ENCODE assay signal across 19 cellular contexts in the genomic region with DNA sequence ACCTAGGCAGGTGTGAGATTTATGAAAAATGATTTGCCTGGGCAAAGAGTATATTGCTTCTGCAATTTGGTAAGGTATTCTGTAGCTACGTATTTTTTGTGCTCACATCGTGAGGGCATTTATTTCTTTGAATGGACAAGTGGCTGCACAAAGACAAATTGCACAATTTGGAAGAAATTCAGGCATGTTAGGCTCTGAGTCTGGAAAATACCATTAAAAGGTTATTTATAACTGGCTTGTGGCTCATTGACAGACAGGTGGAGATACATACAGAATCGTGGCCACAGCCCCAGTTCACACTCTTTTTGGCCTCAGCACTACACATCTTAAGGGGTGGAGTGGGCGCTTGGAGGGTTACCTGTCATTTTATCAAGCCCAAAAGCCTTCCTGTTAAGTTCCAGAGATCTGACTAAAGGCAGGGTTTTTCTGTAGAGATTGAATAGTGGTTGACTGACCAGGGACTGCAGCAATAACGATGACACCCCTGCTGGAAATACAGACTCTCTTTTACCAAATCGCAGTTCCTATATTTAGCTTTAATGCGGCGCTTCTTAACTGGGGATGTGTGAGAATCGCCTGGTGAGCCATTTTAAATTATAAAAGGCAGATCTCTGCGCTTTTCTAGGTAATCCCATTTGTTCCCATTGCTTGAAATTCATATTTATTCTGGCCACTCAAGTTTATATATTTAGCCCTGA. TPM values are rescaled to one million over a fixed set of nuclear protein-coding genes. Genes with fewer than 3 reads are reported as not detected.
DNase-seq lines count a peak whose midpoint lies in the region; ATAC-seq and TF ChIP-seq lines count a peak whose summit lies in the region.
"Had no signal": no experiment of that assay in that cellular context is flagged by ENCODE, and none has a peak within 500 bp of the region (broad histone marks: within the 10 kb centered on the region; RNA-seq: fewer than 3 reads in every experiment).

No MANE protein-coding gene starts in this region.

- 97% methylated on average over 10 of the region's 10 CpGs for WGBS in SK-N-SH (ENCODE audit: low lambda C conversion rate)

- CTCF ChIA-PET in SK-N-SH (lab: Yijun Ruan, JAX), result interaction anchor here (0.8 kb wide), 1 partner anchor 14 kb away, joined by 3 read pairs; no protein-coding TSS in a partner anchor
- CTCF ChIA-PET in CD8-positive, alpha-beta T cell (lab: Charles Lee), result no interaction called here

- H3K9me3 Mint-ChIP-seq in neural progenitor cell, result peaks cover 8% of the 10 kb centered on the region
- H3K9me3 Mint-ChIP-seq in CD8-positive, alpha-beta T cell, result no peaks in the 10 kb centered on the region
- H3K9me3 Mint-ChIP-seq: HFFc6 had no signal

- TF ChIP-seq EP300 in SK-N-SH (IDR thresholded peaks at IDR 0.05; ENCODE audit: borderline replicate concordance in 1 of 2, low read depth in 1 of 2, low read length in 1 of 2), result no peak

- peaks cover 2% of the 10 kb centered on the region for H3K27me3 Mint-ChIP-seq in neural progenitor cell (ENCODE audit: insufficient read depth, low read depth)
- no peaks in the 10 kb centered on the region for H3K27me3 Mint-ChIP-seq in CD8-positive, alpha-beta T cell (ENCODE audit: low read depth)

- no peaks in the 10 kb centered on the region for H3K9me3 ChIP-seq in SK-N-SH
- H3K9me3 ChIP-seq in neural progenitor cell (ENCODE audit: low read depth), result no peaks in the 10 kb centered on the region
- H3K9me3 ChIP-seq in thoracic aorta, result no peaks in the 10 kb centered on the region
- H3K9me3 ChIP-seq in CD8-positive, alpha-beta T cell (ENCODE audit: low read length), result no peaks in the 10 kb centered on the region

- H3K4me3 ChIP-seq in SK-N-SH (ENCODE audit: low read depth in 2 of 2, low read length in 1 of 2), result no peak overlapping the region
- H3K4me3 ChIP-seq in coronary artery, result no peak overlapping the region
- no peak overlapping the region for H3K4me3 ChIP-seq in neural progenitor cell
- peak overlapping the region; percentile 48 for H3K4me3 ChIP-seq in thoracic aorta
- no peak overlapping the region for H3K4me3 ChIP-seq in CD8-positive, alpha-beta T cell (ENCODE audit: low read depth, low read length)
- H3K4me3 ChIP-seq: BLaER1 had no signal

- no peak overlapping the region for H3K4me3 Mint-ChIP-seq in neural progenitor cell
- no peak overlapping the region for H3K4me3 Mint-ChIP-seq in CD8-positive, alpha-beta T cell
- H3K4me3 Mint-ChIP-seq: HFFc6 had no signal

- no peak for DNase-seq in SK-N-SH
- DNase-seq in coronary artery (ENCODE audit: low spot score), result no peak
- DNase-seq in neural progenitor cell (ENCODE audit: low spot score), result no peak
- no peak for DNase-seq in thoracic aorta (ENCODE audit: low spot score)
- no peak for DNase-seq in CD8-positive, alpha-beta T cell
- DNase-seq in NCI-H2107 treated with DMSO at 0.1 percent for 48 hours (lab: John Stamatoyannopoulos, UW; ENCODE audit: unreplicated experiment), result no peak
- DNase-seq: 8988T; HFFc6; Kasumi-1; NCI-H1105 treated with DMSO at 0.1 percent for 48 hours; NCI-H1694 treated with DMSO at 0.1 percent for 48 hours; NCI-H2107; NCI-H226; NCI-H524 treated with DMSO at 0.1 percent for 48 hours; NK-92 treated with Interleukin-12 subunit alpha and Interleukin-12 subunit beta, amount 100 ng/mL, for 24 hours; SIG-M5 had no signal

- H3K27ac ChIP-seq in SK-N-SH (ENCODE audit: low read depth in 2 of 2, low read length in 1 of 2), result peak overlapping the region in 1 of 2 experiments; percentile 61; a peak in 1 of 4 replicates
- H3K27ac ChIP-seq in coronary artery, result peak overlapping the region; percentile 40 to 57
- H3K27ac ChIP-seq in neural progenitor cell, result peak overlapping the region; percentile 32
- H3K27ac ChIP-seq in thoracic aorta, result peak overlapping the region; percentile 66 to 77
- no peak overlapping the region for H3K27ac ChIP-seq in CD8-positive, alpha-beta T cell (ENCODE audit: low read depth, low read length)
- H3K27ac ChIP-seq: BLaER1 had no signal

- H4K20me1 ChIP-seq in SK-N-SH (ENCODE audit: insufficient read depth), result peaks cover 7% of the 10 kb centered on the region; the same call in 1 of the 2 replicates
- peaks cover 79% of the 10 kb centered on the region for H4K20me1 ChIP-seq in neural progenitor cell (ENCODE audit: low read depth)

- POLR2A ChIA-PET in SK-N-SH (lab: Yijun Ruan, JAX), result no interaction called here
- POLR2A ChIA-PET in CD8-positive, alpha-beta T cell (lab: Charles Lee), result interaction anchor here (0.8 to 1.1 kb wide), 2 partner anchors 15 to 275 kb away, joined by 3 read pairs; a partner anchor contains a TSS

- ATAC-seq in SK-N-SH treated with all-trans-retinoic acid at 6 μM for 48 hours (no peak), thoracic aorta (ENCODE audit: insufficient number of reproducible peaks, low FRiP score, low read depth) (no peak), HG03175 (IDR thresholded peaks at IDR 0.05; ENCODE audit: unreplicated experiment) (no peak)
- ATAC-seq in CD8-positive, alpha-beta T cell, result no peak

- peaks cover 7% of the 10 kb centered on the region for H3F3A ChIP-seq in SK-N-SH (replicated peaks; ENCODE audit: insufficient read depth)
- H3F3A ChIP-seq in neural progenitor cell (ENCODE audit: low read depth), result no peaks in the 10 kb centered on the region

- no peak for TF ChIP-seq RAD21 in SK-N-SH (IDR thresholded peaks at IDR 0.05; ENCODE audit: low read length)

- H3K9ac ChIP-seq in SK-N-SH (no peak overlapping the region), neural progenitor cell (no peak overlapping the region)
- H3K9ac ChIP-seq: BLaER1 had no signal

- peaks cover 6 to 24% of the 10 kb centered on the region in 2 experiments; a peak in 3 of 4 replicates for H3K4me1 ChIP-seq in SK-N-SH (ENCODE audit: control insufficient read depth in 1 of 2, insufficient read depth in 2 of 2, low read depth in 1 of 2, low read length in 1 of 2)
- H3K4me1 ChIP-seq in neural progenitor cell, result peaks cover 18% of the 10 kb centered on the region
- peaks cover 31 to 70% of the 10 kb centered on the region in 2 donors for H3K4me1 ChIP-seq in thoracic aorta (ENCODE audit: control insufficient read depth in 1 of 2, low read depth in 2 of 2)
- H3K4me1 ChIP-seq in CD8-positive, alpha-beta T cell (ENCODE audit: insufficient read depth, low read length), result peaks cover 70% of the 10 kb centered on the region

- H3K36me3 ChIP-seq in SK-N-SH (replicated peaks in 1 of 2; ENCODE audit: control insufficient read depth in 1 of 2, insufficient read depth in 2 of 2, low read length in 1 of 2), result peaks cover 0 to 2% of the 10 kb centered on the region in 2 experiments
- H3K36me3 ChIP-seq in neural progenitor cell, result peaks cover 1% of the 10 kb centered on the region
- no peaks in the 10 kb centered on the region for H3K36me3 ChIP-seq in thoracic aorta
- no peaks in the 10 kb centered on the region for H3K36me3 ChIP-seq in CD8-positive, alpha-beta T cell (ENCODE audit: insufficient read depth, low read length)

- H3K27me3 ChIP-seq in SK-N-SH (ENCODE audit: insufficient read depth) (no peaks in the 10 kb centered on the region), neural progenitor cell (no peaks in the 10 kb centered on the region), thoracic aorta (replicated peaks; ENCODE audit: insufficient read depth) (no peaks in the 10 kb centered on the region)
- H3K27me3 ChIP-seq in CD8-positive, alpha-beta T cell (ENCODE audit: insufficient read depth, low read length), result no peaks in the 10 kb centered on the region
- H3K27me3 ChIP-seq: BLaER1 had no signal

- no peak overlapping the region for H3K27ac Mint-ChIP-seq in neural progenitor cell
- H3K27ac Mint-ChIP-seq in CD8-positive, alpha-beta T cell, result no peak overlapping the region
- H3K27ac Mint-ChIP-seq: HFFc6 had no signal

- intact Hi-C loops in CD8-positive, alpha-beta T cell (cut with DNase I, micrococcal nuclease), result no loop called here

- peaks cover 6% of the 10 kb centered on the region for H3K4me1 Mint-ChIP-seq in neural progenitor cell
- H3K4me1 Mint-ChIP-seq in CD8-positive, alpha-beta T cell (ENCODE audit: low read depth), result peaks cover 97% of the 10 kb centered on the region

- H3K4me2 ChIP-seq in SK-N-SH (no peak overlapping the region), neural progenitor cell (no peak overlapping the region)
- H3K4me2 ChIP-seq: BLaER1 had no signal

- peaks cover 44% of the 10 kb centered on the region for H3K36me3 Mint-ChIP-seq in neural progenitor cell
- H3K36me3 Mint-ChIP-seq in CD8-positive, alpha-beta T cell, result peaks cover 28% of the 10 kb centered on the region

- H2AFZ ChIP-seq in SK-N-SH (ENCODE audit: low read depth) (no peak overlapping the region), neural progenitor cell (replicated peaks) (no peak overlapping the region)

- H3K79me2 ChIP-seq in SK-N-SH (ENCODE audit: insufficient read depth) (peaks cover 63% of the 10 kb centered on the region), neural progenitor cell (ENCODE audit: low read depth) (peaks cover 100% of the 10 kb centered on the region)

- H3K9me2 ChIP-seq in SK-N-SH, result no peaks in the 10 kb centered on the region

- no peak for TF ChIP-seq CTCF in SK-N-SH (IDR thresholded peaks at IDR 0.05)
- no peak for TF ChIP-seq CTCF in coronary artery (IDR thresholded peaks at IDR 0.05)
- no peak for TF ChIP-seq CTCF in neural progenitor cell (IDR thresholded peaks at IDR 0.05)
- TF ChIP-seq CTCF in thoracic aorta (IDR thresholded peaks at IDR 0.05), result no peak
- TF ChIP-seq CTCF in CD8-positive, alpha-beta T cell (IDR thresholded peaks at IDR 0.05), result no peak

TF ChIP-seq in SK-N-SH, 30 proteins besides CTCF, POLR2A, EP300 and RAD21 (continues in another document):
- TF ChIP-seq GABPA (IDR thresholded peaks at IDR 0.05; ENCODE audit: low read depth), result no peak
- TF ChIP-seq, protein P1, sequence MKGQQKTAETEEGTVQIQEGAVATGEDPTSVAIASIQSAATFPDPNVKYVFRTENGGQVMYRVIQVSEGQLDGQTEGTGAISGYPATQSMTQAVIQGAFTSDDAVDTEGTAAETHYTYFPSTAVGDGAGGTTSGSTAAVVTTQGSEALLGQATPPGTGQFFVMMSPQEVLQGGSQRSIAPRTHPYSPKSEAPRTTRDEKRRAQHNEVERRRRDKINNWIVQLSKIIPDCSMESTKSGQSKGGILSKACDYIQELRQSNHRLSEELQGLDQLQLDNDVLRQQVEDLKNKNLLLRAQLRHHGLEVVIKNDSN (IDR thresholded peaks at IDR 0.05; ENCODE audit: borderline replicate concordance, low read depth), result no peak

TF ChIP-seq in SK-N-SH treated with all-trans-retinoic acid at 6 μM for 48 hours, 23 proteins besides CTCF, POLR2A, EP300 and RAD21 (continues in another document):
- TF ChIP-seq GLIS3 (CRISPR knock-in tag; IDR thresholded peaks at IDR 0.05) (no peak), ZC3H10 (CRISPR knock-in tag; IDR thresholded peaks at IDR 0.05) (no peak), ARNTL (CRISPR knock-in tag; IDR thresholded peaks at IDR 0.05; ENCODE audit: borderline replicate concordance, low read depth) (no peak), ISL1 (CRISPR knock-in tag; IDR thresholded peaks at IDR 0.05) (no peak)

RNA-seq across cellular contexts. Expression of a gene that starts 14.7 kb away (rescaled TPM):
- polyA plus RNA-seq in SK-N-SH (2012; rRNA removed), result 19.7 and 24.2 TPM in 2 replicates
- 28.5 and 31.1 TPM in 2 replicates for polyA plus RNA-seq in SK-N-SH (2012; cell fraction: cytosol; rRNA removed)
- polyA plus RNA-seq in SK-N-SH (2012; cell fraction: nucleus; rRNA removed), result 13.6 and 32.5 TPM in 2 replicates
- total RNA-seq in neural progenitor cell (ENCODE audit: low replicate concordance) (103 and 130 TPM in 2 replicates), thoracic aorta (10 to 100 TPM; 64.8 to 82.8 TPM)
- total RNA-seq in CD8-positive, alpha-beta T cell, result 10 to 100 TPM; 57.6 to 60.8 TPM
